In the genomic region with DNA sequence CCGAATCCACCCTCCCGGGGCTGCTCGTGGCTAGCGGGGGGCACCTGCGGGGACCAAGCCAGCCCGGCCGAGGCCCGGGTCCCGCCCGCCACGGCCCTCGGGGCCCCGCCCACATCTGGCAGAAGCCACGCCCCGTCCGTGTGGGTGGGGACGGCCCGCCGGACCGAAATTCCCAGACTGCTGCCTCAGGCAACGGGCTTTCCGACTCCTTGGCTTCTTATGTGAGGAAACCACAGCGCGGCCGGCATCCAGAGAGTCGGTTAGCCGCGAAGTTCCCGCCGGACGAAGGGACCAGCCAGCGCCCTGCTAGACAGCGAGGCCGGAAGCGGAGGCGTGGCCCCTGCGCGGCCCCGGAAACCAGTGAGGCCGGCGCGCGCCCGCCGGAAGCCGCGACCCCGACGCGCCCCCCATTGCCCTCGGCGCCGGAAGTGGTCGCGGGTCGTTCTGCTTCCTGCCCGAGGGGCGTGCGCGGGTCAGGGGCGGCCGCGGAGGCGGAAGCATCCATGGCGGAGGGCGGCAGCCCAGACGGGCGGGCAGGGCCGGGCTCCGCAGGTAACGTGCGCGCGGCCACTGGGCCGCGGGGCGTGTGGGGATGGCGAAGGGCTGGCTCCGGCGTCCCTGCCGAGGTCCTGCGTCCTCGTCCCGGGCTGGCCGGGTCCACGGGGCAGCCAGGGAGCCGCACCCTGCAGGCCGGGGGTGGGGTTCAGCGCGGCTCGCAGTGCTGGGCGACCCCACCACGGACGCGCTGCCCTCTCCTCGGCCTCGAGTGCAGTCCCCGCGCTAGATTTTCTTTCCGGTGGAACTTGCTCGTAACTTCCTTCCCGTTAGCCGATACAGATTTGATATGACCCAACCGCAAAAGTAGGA, we compare ENCODE assay signal across 8 cellular contexts. TPM values are rescaled to one million over a fixed set of nuclear protein-coding genes. Genes with fewer than 3 reads are reported as not detected.
DNase-seq lines count a peak whose midpoint lies in the region; ATAC-seq and TF ChIP-seq lines count a peak whose summit lies in the region.

A gene with protein sequence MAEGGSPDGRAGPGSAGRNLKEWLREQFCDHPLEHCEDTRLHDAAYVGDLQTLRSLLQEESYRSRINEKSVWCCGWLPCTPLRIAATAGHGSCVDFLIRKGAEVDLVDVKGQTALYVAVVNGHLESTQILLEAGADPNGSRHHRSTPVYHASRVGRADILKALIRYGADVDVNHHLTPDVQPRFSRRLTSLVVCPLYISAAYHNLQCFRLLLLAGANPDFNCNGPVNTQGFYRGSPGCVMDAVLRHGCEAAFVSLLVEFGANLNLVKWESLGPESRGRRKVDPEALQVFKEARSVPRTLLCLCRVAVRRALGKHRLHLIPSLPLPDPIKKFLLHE (plus strand): TSS at position 360 of the 867 bp plus-strand sequence. CDS start 144 bp downstream, at position 504.

- TF ChIP-seq CTCF in brain (conservative IDR thresholded peaks at IDR 0.05), result no peak

- peak within 1 kb of the TSS; percentile 97 to 99 (median 97) for H3K4me3 Mint-ChIP-seq in brain

- DNase-seq in NCI-H1436 (lab: John Stamatoyannopoulos, UW), result peak; percentile 73
- DNase-seq in NCI-H1436 treated with DMSO at 0.1 percent for 48 hours (lab: John Stamatoyannopoulos, UW), result no peak
- peak; percentile 48 for DNase-seq in NCI-H1694 (lab: John Stamatoyannopoulos, UW)
- DNase-seq in UCSD-AML1 (lab: John Stamatoyannopoulos, UW; ENCODE audit: unreplicated experiment), result peak; percentile 91

- H3K9me3 Mint-ChIP-seq in brain, result peaks cover 10 to 27% (median 17%) of the 10 kb centered on the region in 5 experiments

- H3K36me3 Mint-ChIP-seq in brain, result peaks cover 40% of the 10 kb centered on the region

- H3K27me3 Mint-ChIP-seq in brain, result peaks cover 12% of the 10 kb centered on the region

- ATAC-seq in HG02840 (IDR thresholded peaks at IDR 0.05; ENCODE audit: low FRiP score, unreplicated experiment), result peak; percentile 85

- H3K27ac ChIP-seq in skin epidermis, result peak within 1 kb of the TSS; percentile 90 to 98 (median 95)

- H3K27ac Mint-ChIP-seq in brain, result peak within 1 kb of the TSS; percentile 96 to 99 (median 98)

- H3K4me1 Mint-ChIP-seq in brain, result peaks cover 61% of the 10 kb centered on the region

- H3K4me3 ChIP-seq in iPS-18c (ENCODE audit: insufficient read depth, low read depth, low read length), result peak within 1 kb of the TSS; percentile 93
- H3K4me3 ChIP-seq in skin epidermis, result peak within 1 kb of the TSS; percentile 51 to 98 (median 95)

- H3K9me3 ChIP-seq in iPS-18c (ENCODE audit: control insufficient read depth, insufficient read depth, low read length), result no peaks in the 10 kb centered on the region

RNA-seq across cellular contexts. Expression of the gene that starts here (rescaled TPM):
- polyA plus RNA-seq in brain (ENCODE audit: insufficient read depth, low read depth, low replicate concordance), result 25.8 TPM
